In genomic region chr9:99721898-99722297, GRCh38 we compare ENCODE assay signal across 8 cellular contexts.
"Had no signal": no experiment of that assay in that cellular context is flagged by ENCODE, and none has a peak within 500 bp of the region (broad histone marks: within the 10 kb centered on the region; RNA-seq: fewer than 3 reads in every experiment).

No MANE protein-coding gene starts in this region.

- H3K36me3 ChIP-seq: HAP-1 had no signal

- H3K27ac Mint-ChIP-seq: HFFc6 had no signal

- FAIRE-seq: HTR-8/SVneo had no signal

- DNase-seq: GOT3, H7, HFFc6, KBM-7 had no signal

- H3K9ac ChIP-seq: KMS-11 had no signal

- H3K4me2 ChIP-seq: KMS-11 had no signal

- ATAC-seq: HCT116 had no signal

- H3K4me1 ChIP-seq: HAP-1 had no signal

- H3K27ac ChIP-seq: KMS-11 had no signal

- H3K4me3 ChIP-seq: HAP-1 had no signal

- H3K9me3 Mint-ChIP-seq: HFFc6 had no signal

- H3K4me3 Mint-ChIP-seq: HFFc6 had no signal

- H3K9me3 ChIP-seq: HAP-1 had no signal
